In the genomic region with DNA sequence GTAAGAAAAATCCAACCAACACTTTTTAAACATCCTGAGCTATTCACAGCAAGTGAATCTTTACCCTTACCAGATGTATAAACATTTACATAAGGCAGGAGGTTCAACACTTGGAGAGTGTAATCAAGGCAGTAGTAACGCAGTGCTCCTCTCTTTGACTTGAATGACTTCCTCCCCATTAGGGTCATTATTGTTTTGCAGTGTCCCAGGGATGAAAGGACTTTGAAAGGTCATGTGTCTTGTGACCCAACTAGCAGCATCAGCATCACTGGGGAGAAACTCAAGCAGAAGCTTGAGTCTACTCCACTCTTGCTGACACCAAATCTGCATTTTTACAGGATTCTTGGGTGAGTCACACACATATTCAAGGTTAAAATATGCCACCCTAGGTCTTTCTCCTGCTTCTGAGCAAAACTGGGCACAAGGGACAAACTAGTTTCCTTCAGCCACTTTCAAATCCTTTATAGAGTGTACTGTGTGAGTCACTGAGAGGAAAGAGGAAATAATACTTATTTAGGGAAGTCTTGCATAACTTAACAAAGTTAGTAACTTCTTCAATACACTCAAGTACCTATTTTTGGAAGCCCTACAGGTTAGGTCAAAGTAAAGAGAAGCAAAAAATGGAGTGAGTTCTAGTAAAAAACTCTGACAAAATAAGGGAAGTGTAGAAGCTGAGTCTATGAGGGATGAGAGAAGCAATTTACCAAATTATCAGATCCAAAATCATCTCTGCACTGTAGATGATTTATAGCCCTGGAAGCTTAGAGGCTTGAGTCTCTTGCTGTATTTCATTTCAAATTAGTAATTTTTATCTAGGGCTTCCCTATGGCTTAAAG, we compare ENCODE assay signal across 8 cellular contexts. TPM values are rescaled to one million over a fixed set of nuclear protein-coding genes. Genes with fewer than 3 reads are reported as not detected.
A peak's percentile ranks its signal among the peaks of the same experiment; 100 is the strongest.
DNase-seq lines count a peak whose midpoint lies in the region; ATAC-seq and TF ChIP-seq lines count a peak whose summit lies in the region.

No MANE protein-coding gene starts in this region.

- peaks cover 11% of the 10 kb centered on the region for H3K36me3 Mint-ChIP-seq in T-helper 2 cell treated with Interferon-gamma antibody and Interleukin-4, amounts not matched to agents 5 μg/mL and 100 μg/mL, for 36 hours (ENCODE audit: low read depth)
- H3K36me3 Mint-ChIP-seq in nephron progenitor cell (ENCODE audit: low read depth) = peaks cover 5% of the 10 kb centered on the region

- peaks cover 27% of the 10 kb centered on the region for H3K4me1 Mint-ChIP-seq in T-helper 2 cell treated with Interferon-gamma antibody and Interleukin-4, amounts not matched to agents 5 μg/mL and 100 μg/mL, for 36 hours (ENCODE audit: low read depth)
- H3K4me1 Mint-ChIP-seq in nephron progenitor cell = peaks cover 44% of the 10 kb centered on the region

- no peak for TF ChIP-seq CTCF in nephron progenitor cell (IDR thresholded peaks at IDR 0.05)

- no peak for DNase-seq in T-helper 2 cell treated with Interferon-gamma antibody and Interleukin-4, amounts not matched to agents 5 μg/mL and 100 μg/mL, for 36 hours (ENCODE audit: low spot score)
- DNase-seq in T-helper 2 cell (no peak), NCI-H69 (lab: John Stamatoyannopoulos, UW) (peak; percentile 4), dedifferentiated amniotic fluid mesenchymal stem cell (ENCODE audit: extremely low spot score) (peak; percentile 54), nephron progenitor cell (no peak), G401 (ENCODE audit: low spot score) (no peak), DMS 273 treated with DMSO at 0.1 percent for 48 hours (lab: John Stamatoyannopoulos, UW) (no peak)

- peak; percentile 90 for ATAC-seq in HG02759 (IDR thresholded peaks at IDR 0.05; ENCODE audit: unreplicated experiment)

- H3K4me3 Mint-ChIP-seq in T-helper 2 cell treated with Interferon-gamma antibody and Interleukin-4, amounts not matched to agents 5 μg/mL and 100 μg/mL, for 36 hours = no peak overlapping the region
- H3K4me3 Mint-ChIP-seq in nephron progenitor cell = no peak overlapping the region

- in situ Hi-C loops in G401 (cut with HindIII; ENCODE audit: low sequenced_read_pairs) = no loop called here

- peaks cover 8% of the 10 kb centered on the region for H3K27me3 Mint-ChIP-seq in T-helper 2 cell treated with Interferon-gamma antibody and Interleukin-4, amounts not matched to agents 5 μg/mL and 100 μg/mL, for 36 hours (ENCODE audit: low read depth)
- no peaks in the 10 kb centered on the region for H3K27me3 Mint-ChIP-seq in nephron progenitor cell (ENCODE audit: low read depth, poor library complexity)

- H3K27ac Mint-ChIP-seq in T-helper 2 cell treated with Interferon-gamma antibody and Interleukin-4, amounts not matched to agents 5 μg/mL and 100 μg/mL, for 36 hours = peak overlapping the region; percentile 53
- H3K27ac Mint-ChIP-seq in nephron progenitor cell = peak overlapping the region; percentile 25

- H3K9me3 Mint-ChIP-seq in T-helper 2 cell treated with Interferon-gamma antibody and Interleukin-4, amounts not matched to agents 5 μg/mL and 100 μg/mL, for 36 hours = peaks cover 11% of the 10 kb centered on the region
- H3K9me3 Mint-ChIP-seq in nephron progenitor cell = peaks cover 18% of the 10 kb centered on the region

RNA-seq across cellular contexts. Expression of a gene that starts 51.0 kb away (rescaled TPM):
- total RNA-seq in G401 (2014; rRNA removed; shearing (Covaris generic)) = 116 and 156 TPM in 2 replicates

Comparison
In these comparisons a context has a peak if more than half of its experiments do, and no peak if none do; other contexts are left out.
1. DNase-seq: peak in NCI-H69 (single experiment) and dedifferentiated amniotic fluid mesenchymal stem cell (single experiment); none in T-helper 2 cell treated with Interferon-gamma antibody and Interleukin-4, amounts not matched to agents 5 μg/mL and 100 μg/mL, for 36 hours (single experiment), T-helper 2 cell (0 of 5), nephron progenitor cell (single experiment), G401 (single experiment) and DMS 273 treated with DMSO at 0.1 percent for 48 hours (single experiment).